Comparison of ENCODE assay signal across 8 cellular contexts in the genomic region with DNA sequence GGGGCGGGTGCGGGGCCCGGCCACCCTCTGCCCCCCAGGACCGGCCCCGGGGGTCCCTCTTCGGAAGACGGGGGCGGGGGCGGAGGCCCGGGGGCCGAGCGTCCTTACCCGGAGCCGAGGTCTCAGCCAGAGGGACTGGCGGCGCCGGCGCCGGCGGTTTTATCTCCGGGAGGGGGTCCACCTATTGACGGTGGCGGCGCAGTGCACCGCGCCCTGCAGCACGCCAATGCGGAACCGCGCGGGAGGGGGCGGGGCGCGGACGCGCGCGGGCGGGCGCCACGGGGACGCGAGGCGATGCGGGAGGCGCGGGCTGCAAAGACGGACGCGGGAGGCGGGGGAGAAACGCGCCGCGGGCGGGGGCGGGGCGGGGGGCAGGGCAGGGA. TPM values are rescaled to one million over a fixed set of nuclear protein-coding genes. Genes with fewer than 3 reads are reported as not detected.
DNase-seq lines count a peak whose midpoint lies in the region; ATAC-seq and TF ChIP-seq lines count a peak whose summit lies in the region.

A gene (minus strand): TSS at position 134 of the 383 bp plus-strand sequence. CDS start 1,320 bp downstream, outside the sequence.

- no peaks in the 10 kb centered on the region for H3K36me3 ChIP-seq in CD4-positive, alpha-beta memory T cell (ENCODE audit: insufficient read depth, low read length)

- peak; percentile 53 to 59 (median 57) for DNase-seq in CD4-positive, alpha-beta memory T cell
- peak; percentile 79 for DNase-seq in HuH-7.5 (ENCODE audit: low spot score)
- peak; percentile 68 for DNase-seq in activated T-cell treated with anti-CD3 and anti-CD28 coated beads, Interleukin-2, amount 50 U/mL, for 1 hour
- DNase-seq in glutamatergic neuron: peak; percentile 52
- peak; percentile 19 for DNase-seq in retina
- DNase-seq in kidney glomerular epithelial cell (lab: John Stamatoyannopoulos, UW): no peak

- H3K4me3 ChIP-seq in CD4-positive, alpha-beta memory T cell (ENCODE audit: low read length in 2 of 2): no peak within 1 kb of the TSS

- peaks cover 1 to 8% (median 3%) of the 10 kb centered on the region in 4 donors for H3K4me1 Mint-ChIP-seq in CD4-positive, alpha-beta memory T cell
- peaks cover 2% of the 10 kb centered on the region for H3K4me1 Mint-ChIP-seq in glutamatergic neuron (ENCODE audit: low read depth, unreplicated experiment)

- H3K9me3 Mint-ChIP-seq in CD4-positive, alpha-beta memory T cell: peaks cover 0 to 5% (median 1%) of the 10 kb centered on the region in 8 donors
- peaks cover 3% of the 10 kb centered on the region for H3K9me3 Mint-ChIP-seq in glutamatergic neuron (ENCODE audit: unreplicated experiment)

- CTCF ChIA-PET in CD4-positive, alpha-beta memory T cell (lab: Charles Lee; ENCODE audit: partially characterized antibody): no interaction called here

- POLR2A ChIA-PET in CD4-positive, alpha-beta memory T cell (lab: Charles Lee; ENCODE audit: partially characterized antibody): no interaction called here

- intact Hi-C loops in CD4-positive, alpha-beta memory T cell (cut with micrococcal nuclease): loop anchor here (5.0 kb wide), 1 partner anchor 702 kb away; a partner anchor contains a TSS

- H3K27me3 Mint-ChIP-seq in CD4-positive, alpha-beta memory T cell: peaks cover 7% of the 10 kb centered on the region in 2 donors
- H3K27me3 Mint-ChIP-seq in glutamatergic neuron (ENCODE audit: unreplicated experiment): peaks cover 6% of the 10 kb centered on the region

- ATAC-seq in GM21717 (IDR thresholded peaks at IDR 0.05; ENCODE audit: unreplicated experiment): no peak
- no peak for ATAC-seq in HG03095 (IDR thresholded peaks at IDR 0.05; ENCODE audit: unreplicated experiment)

- H3K4me1 ChIP-seq in CD4-positive, alpha-beta memory T cell (ENCODE audit: insufficient read depth, low read length): peaks cover 18% of the 10 kb centered on the region

- no peaks in the 10 kb centered on the region for H3K9me3 ChIP-seq in CD4-positive, alpha-beta memory T cell (ENCODE audit: control insufficient read depth in 1 of 2, low read length in 2 of 2)

- no peak within 1 kb of the TSS for H3K27ac Mint-ChIP-seq in CD4-positive, alpha-beta memory T cell
- H3K27ac Mint-ChIP-seq in glutamatergic neuron (ENCODE audit: unreplicated experiment): no peak within 1 kb of the TSS

- H3K27me3 ChIP-seq in CD4-positive, alpha-beta memory T cell (ENCODE audit: insufficient read depth, low read length): peaks cover 12% of the 10 kb centered on the region

- TF ChIP-seq CTCF in glutamatergic neuron (IDR thresholded peaks at IDR 0.05; ENCODE audit: partially characterized antibody, unreplicated experiment): no peak

- H3K36me3 Mint-ChIP-seq in CD4-positive, alpha-beta memory T cell: no peaks in the 10 kb centered on the region
- H3K36me3 Mint-ChIP-seq in glutamatergic neuron (ENCODE audit: unreplicated experiment): peaks cover under 1% of the 10 kb centered on the region

- no peak within 1 kb of the TSS for H3K27ac ChIP-seq in CD4-positive, alpha-beta memory T cell (ENCODE audit: low read depth, low read length)

- H3K4me3 Mint-ChIP-seq in CD4-positive, alpha-beta memory T cell: peak within 1 kb of the TSS in 2 of 8 donors; percentile 8 to 15
- H3K4me3 Mint-ChIP-seq in glutamatergic neuron (ENCODE audit: unreplicated experiment): peak within 1 kb of the TSS; percentile 34

RNA-seq across cellular contexts. Expression of the gene that starts here (rescaled TPM):
- under 1 TPM; 0.36 to 0.81 TPM for total RNA-seq in CD4-positive, alpha-beta memory T cell
- polyA plus RNA-seq in CD4-positive, alpha-beta memory T cell: not detected
- total RNA-seq in glutamatergic neuron (ENCODE audit: unreplicated experiment): 55.3 TPM

Comparison
In these comparisons a context has a peak if more than half of its experiments do, and no peak if none do; other contexts are left out.
1. RNA of the gene that starts here (total RNA-seq): 55.3 TPM in glutamatergic neuron (single experiment); 0.36 to 0.81 TPM in CD4-positive, alpha-beta memory T cell; every median in the first group is over 10 times any median in the second.
2. Peak in DNase-seq in CD4-positive, alpha-beta memory T cell; RNA of the gene not detected or under 1 TPM.